Comparison of ENCODE assay signal across 8 cellular contexts in genomic region chr17:48053758-48054237, GRCh38. TPM values are rescaled to one million over a fixed set of nuclear protein-coding genes. Genes with fewer than 3 reads are reported as not detected.
DNase-seq lines count a peak whose midpoint lies in the region; ATAC-seq and TF ChIP-seq lines count a peak whose summit lies in the region.

No MANE protein-coding gene starts in this region.

- CTCF ChIA-PET in activated CD4-positive, alpha-beta memory T cell treated with anti-CD3 and anti-CD28 coated beads, Interleukin-2, amount 10 ng/mL, durations not matched to agents 7 days and 5 days (lab: Charles Lee) = interaction anchor here (1.9 kb wide), 1 partner anchor 26 kb away, joined by 10 read pairs; no protein-coding TSS in a partner anchor

- 49% methylated on average over 6 of the region's 6 CpGs for WGBS in hepatocyte (ENCODE audit: low lambda C conversion rate, missing lambda C conversion rate)
- 49 to 74% (median 56%) methylated on average over 6 of the region's 6 CpGs for WGBS in spleen, 5 donors

- POLR2A ChIA-PET in activated CD4-positive, alpha-beta memory T cell treated with anti-CD3 and anti-CD28 coated beads, Interleukin-2, amount 10 ng/mL, durations not matched to agents 7 days and 5 days (lab: Charles Lee) = no interaction called here

- H2AFZ ChIP-seq in hepatocyte = no peak overlapping the region

- TF ChIP-seq CTCF in HFF-Myc (IDR thresholded peaks at IDR 0.05; ENCODE audit: low read depth, low read length, missing control alignments) (no peak), hepatocyte (IDR thresholded peaks at IDR 0.05; ENCODE audit: poor library complexity) (no peak), spleen (IDR thresholded peaks at IDR 0.05 in 8 of 11, conservative IDR thresholded peaks at IDR 0.05 in 3 of 11) (no peak)

- no peaks in the 10 kb centered on the region for H3K27me3 Mint-ChIP-seq in activated CD4-positive, alpha-beta memory T cell treated with anti-CD3 and anti-CD28 coated beads, Interleukin-2, amount 10 ng/mL, durations not matched to agents 7 days and 5 days

- H3K9me3 ChIP-seq in hepatocyte (ENCODE audit: low read depth) (no peaks in the 10 kb centered on the region), spleen (no peaks in the 10 kb centered on the region)

- H3K9me3 Mint-ChIP-seq in activated CD4-positive, alpha-beta memory T cell treated with anti-CD3 and anti-CD28 coated beads, Interleukin-2, amount 10 ng/mL, durations not matched to agents 7 days and 5 days = no peaks in the 10 kb centered on the region

- peak overlapping the region; percentile 87 for H3K27ac ChIP-seq in hepatocyte
- H3K27ac ChIP-seq in spleen = peak overlapping the region in 7 of 8 donors; percentile 46 to 98 (median 96)

- H3K4me3 ChIP-seq in HFF-Myc (replicated peaks; ENCODE audit: low read depth, low read length) = peak overlapping the region; percentile 24; the same call in 1 of the 2 replicates
- H3K4me3 ChIP-seq in hepatocyte = no peak overlapping the region
- H3K4me3 ChIP-seq in spleen = peak overlapping the region in 5 of 8 donors; percentile 26 to 98 (median 40)

- H3K4me1 Mint-ChIP-seq in activated CD4-positive, alpha-beta memory T cell treated with anti-CD3 and anti-CD28 coated beads, Interleukin-2, amount 10 ng/mL, durations not matched to agents 7 days and 5 days = peaks cover 66% of the 10 kb centered on the region

- peak overlapping the region; percentile 80 for H3K4me2 ChIP-seq in hepatocyte

- ATAC-seq in GM21619 (IDR thresholded peaks at IDR 0.05; ENCODE audit: unreplicated experiment) = no peak

- intact Hi-C loops in spleen (cut with DNase I; ENCODE audit: low total_unique reads) = no loop called here

- H3K27me3 ChIP-seq in hepatocyte = no peaks in the 10 kb centered on the region
- H3K27me3 ChIP-seq in spleen (replicated peaks in 1 of 7) = no peaks in the 10 kb centered on the region

- H3K36me3 ChIP-seq in hepatocyte (replicated peaks; ENCODE audit: insufficient read depth, low read depth) (no peaks in the 10 kb centered on the region), spleen (peaks cover 5 to 86% (median 45%) of the 10 kb centered on the region in 6 donors)

- peaks cover 79% of the 10 kb centered on the region for H3K36me3 Mint-ChIP-seq in activated CD4-positive, alpha-beta memory T cell treated with anti-CD3 and anti-CD28 coated beads, Interleukin-2, amount 10 ng/mL, durations not matched to agents 7 days and 5 days (ENCODE audit: low read depth)

- H4K20me1 ChIP-seq in hepatocyte (ENCODE audit: insufficient read depth, poor library complexity, severe bottlenecking) = peaks cover 49% of the 10 kb centered on the region

- H3K4me1 ChIP-seq in hepatocyte (ENCODE audit: insufficient read depth) = peaks cover 58% of the 10 kb centered on the region
- H3K4me1 ChIP-seq in spleen = peaks cover 61 to 100% (median 89%) of the 10 kb centered on the region in 6 donors

- no peak overlapping the region for H3K4me3 Mint-ChIP-seq in activated CD4-positive, alpha-beta memory T cell treated with anti-CD3 and anti-CD28 coated beads, Interleukin-2, amount 10 ng/mL, durations not matched to agents 7 days and 5 days

- no peak for TF ChIP-seq POLR2A in spleen (IDR thresholded peaks at IDR 0.05)

- peaks cover 76% of the 10 kb centered on the region for H3K79me2 ChIP-seq in hepatocyte

- H3K9me2 ChIP-seq in hepatocyte (replicated peaks; ENCODE audit: insufficient read depth) = no peaks in the 10 kb centered on the region

- peak overlapping the region; percentile 36 for H3K27ac Mint-ChIP-seq in activated CD4-positive, alpha-beta memory T cell treated with anti-CD3 and anti-CD28 coated beads, Interleukin-2, amount 10 ng/mL, durations not matched to agents 7 days and 5 days

- DNase-seq in HFF-Myc (ENCODE audit: extremely low read depth, low read depth) (no peak), hepatocyte (ENCODE audit: low spot score) (no peak), spleen (no peak), SK-N-DZ (ENCODE audit: low spot score) (no peak), SW480 (ENCODE audit: low spot score) (no peak), foreskin melanocyte (no peak)
- no peak for DNase-seq in activated CD4-positive, alpha-beta memory T cell treated with anti-CD3 and anti-CD28 coated beads, Interleukin-2, amount 10 ng/mL, durations not matched to agents 7 days and 5 days

RNA-seq across cellular contexts. Expression of gene NFE2L1, which starts 5.6 kb away (rescaled TPM):
- 10 to 100 TPM; 69.4 to 70.2 TPM for total RNA-seq in activated CD4-positive, alpha-beta memory T cell treated with anti-CD3 and anti-CD28 coated beads, Interleukin-2, amount 10 ng/mL, durations not matched to agents 7 days and 5 days
- 82.0 and 86.4 TPM in 2 replicates for total RNA-seq in hepatocyte
- 35.3 and 42.4 TPM in 2 replicates for polyA plus RNA-seq in hepatocyte
- 100 to 1,000 TPM; 111 to 242 (median 142) TPM for total RNA-seq in spleen
- polyA plus RNA-seq in spleen = 10 to 100 TPM; 21.2 to 59.5 (median 25.7) TPM
- polyA plus RNA-seq in SK-N-DZ (2014; cell fraction: cytosol; rRNA removed) = 48.3 and 57.6 TPM in 2 replicates
- polyA plus RNA-seq in SK-N-DZ (2014; cell fraction: nucleus; rRNA removed) = 28.1 and 31.2 TPM in 2 replicates

RNA-seq across cellular contexts. Expression of gene COPZ2, which starts 16.2 kb away (rescaled TPM):
- 10 to 100 TPM in 1 of 2 experiments, 1 to 10 TPM in 1; 7.4 to 11.5 TPM for total RNA-seq in activated CD4-positive, alpha-beta memory T cell treated with anti-CD3 and anti-CD28 coated beads, Interleukin-2, amount 10 ng/mL, durations not matched to agents 7 days and 5 days
- total RNA-seq in hepatocyte = 36.0 and 40.7 TPM in 2 replicates
- 139 and 159 TPM in 2 replicates for polyA plus RNA-seq in hepatocyte
- total RNA-seq in spleen = 10 to 100 TPM in 3 of 7 donors, 1 to 10 TPM in 4; 6.0 to 15.0 (median 9.0) TPM
- polyA plus RNA-seq in spleen = 1 to 10 TPM; 7.3 to 9.6 (median 8.5) TPM
- 1.1 and 1.6 TPM in 2 replicates for polyA plus RNA-seq in SK-N-DZ (2014; cell fraction: cytosol; rRNA removed)
- polyA plus RNA-seq in SK-N-DZ (2014; cell fraction: nucleus; rRNA removed) = 0.51 and 0.80 TPM in 2 replicates

RNA-seq across cellular contexts. Expression of gene CBX1, which starts 47.5 kb away (rescaled TPM):
- 10 to 100 TPM; 48.3 to 50.8 TPM for total RNA-seq in activated CD4-positive, alpha-beta memory T cell treated with anti-CD3 and anti-CD28 coated beads, Interleukin-2, amount 10 ng/mL, durations not matched to agents 7 days and 5 days
- total RNA-seq in hepatocyte (49.0 and 57.0 TPM in 2 replicates), spleen (10 to 100 TPM; 21.6 to 36.2 (median 29.8) TPM)
- polyA plus RNA-seq in hepatocyte (20.7 and 23.5 TPM in 2 replicates), spleen (10 to 100 TPM; 19.6 to 29.8 (median 27.4) TPM)
- 298 and 375 TPM in 2 replicates for polyA plus RNA-seq in SK-N-DZ (2014; cell fraction: cytosol; rRNA removed)
- 109 and 140 TPM in 2 replicates for polyA plus RNA-seq in SK-N-DZ (2014; cell fraction: nucleus; rRNA removed)

RNA-seq across cellular contexts. Expression of gene SNX11, which starts 53.8 kb away (rescaled TPM):
- total RNA-seq in activated CD4-positive, alpha-beta memory T cell treated with anti-CD3 and anti-CD28 coated beads, Interleukin-2, amount 10 ng/mL, durations not matched to agents 7 days and 5 days = 10 to 100 TPM; 22.6 to 22.8 TPM
- total RNA-seq in hepatocyte = 11.3 and 12.4 TPM in 2 replicates
- polyA plus RNA-seq in hepatocyte = 9.2 and 13.2 TPM in 2 replicates
- 10 to 100 TPM; 31.8 to 45.4 (median 39.2) TPM for total RNA-seq in spleen
- 10 to 100 TPM; 17.6 to 27.3 (median 26.3) TPM for polyA plus RNA-seq in spleen
- polyA plus RNA-seq in SK-N-DZ (2014; cell fraction: cytosol; rRNA removed) = 18.0 and 19.1 TPM in 2 replicates
- 14.2 and 19.5 TPM in 2 replicates for polyA plus RNA-seq in SK-N-DZ (2014; cell fraction: nucleus; rRNA removed)
